In the genomic region with DNA sequence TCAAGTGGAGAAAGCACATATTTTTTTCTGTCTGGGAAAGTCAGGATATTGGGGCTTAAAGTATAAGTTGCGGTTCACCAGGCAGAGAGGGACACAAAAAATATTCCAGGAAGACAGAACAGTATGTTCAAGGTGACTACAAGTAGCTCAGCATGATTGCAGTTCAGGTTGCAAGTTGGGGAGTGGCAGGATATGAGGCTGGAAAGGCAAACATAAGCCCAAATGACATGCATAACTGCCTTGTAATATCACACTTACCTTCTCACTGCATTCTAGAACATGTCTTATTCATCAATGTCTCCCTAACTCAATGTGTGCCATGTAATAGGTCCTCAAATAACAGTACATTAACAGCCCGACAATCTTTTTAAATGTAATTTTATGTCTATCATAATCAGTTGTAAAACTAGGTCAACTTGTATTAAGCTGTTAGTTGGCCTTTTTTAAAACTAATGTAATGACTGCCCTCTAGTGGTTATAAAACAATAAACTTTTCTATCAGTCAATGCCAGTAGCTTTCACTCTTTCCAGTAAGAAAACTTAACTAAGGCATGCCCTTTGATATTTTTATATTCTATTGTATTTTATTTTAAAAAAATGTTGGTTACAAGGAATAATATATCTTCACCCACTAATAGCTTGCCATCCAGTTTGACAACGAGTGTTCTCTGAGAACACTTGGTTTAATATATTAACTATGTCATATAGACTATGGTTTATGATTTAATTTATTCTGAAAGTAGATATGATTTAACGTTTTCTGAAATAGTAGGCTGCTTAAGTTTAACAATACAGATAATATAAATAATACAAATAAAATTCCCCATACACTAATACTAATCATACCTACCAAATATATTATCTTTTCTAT, we compare ENCODE assay signal across 8 cellular contexts. TPM values are rescaled to one million over a fixed set of nuclear protein-coding genes. Genes with fewer than 3 reads are reported as not detected.
DNase-seq lines count a peak whose midpoint lies in the region; ATAC-seq, FAIRE-seq and TF ChIP-seq lines count a peak whose summit lies in the region.

No MANE protein-coding gene starts in this region.

- peak; percentile 49 to 63 (median 52) for TF ChIP-seq CTCF in gastroesophageal sphincter (IDR thresholded peaks at IDR 0.05)

- no peak for TF ChIP-seq POLR2A in gastroesophageal sphincter (IDR thresholded peaks at IDR 0.05)

- H3K27ac ChIP-seq in gastroesophageal sphincter = peak overlapping the region in 2 of 4 donors; percentile 25 to 60

- H3K27me3 ChIP-seq in gastroesophageal sphincter = no peaks in the 10 kb centered on the region

- no peaks in the 10 kb centered on the region for H3K36me3 ChIP-seq in gastroesophageal sphincter

- peak; percentile 72 for ATAC-seq in Right ventricle myocardium superior (ENCODE audit: poor library complexity)
- no peak for ATAC-seq in Right ventricle myocardium inferior
- peak; percentile 76 for ATAC-seq in HG02678 (IDR thresholded peaks at IDR 0.05; ENCODE audit: unreplicated experiment)
- peak; percentile 60 for ATAC-seq in gastroesophageal sphincter
- peak; percentile 70 for ATAC-seq in sciatic nerve

- TF ChIP-seq EP300 in gastroesophageal sphincter (IDR thresholded peaks at IDR 0.05) = no peak

- no peak overlapping the region for H3K4me3 ChIP-seq in gastroesophageal sphincter

- intact Hi-C loops in Right ventricle myocardium superior (cut with DNase I) (loop anchor here (5.0 to 10.0 kb wide), 2 partner anchors 146 to 1023 kb away; no protein-coding TSS in a partner anchor), Right ventricle myocardium inferior (cut with DNase I) (loop anchor here (1.0 to 10.0 kb wide), 2 partner anchors 148 to 553 kb away; no protein-coding TSS in a partner anchor), sciatic nerve (cut with DNase I) (loop anchor here (10.0 kb wide), 1 partner anchor 143 kb away; no protein-coding TSS in a partner anchor)

- peaks cover 0 to 25% (median 9%) of the 10 kb centered on the region in 3 donors for H3K4me1 ChIP-seq in gastroesophageal sphincter

- no peak for DNase-seq in Right ventricle myocardium superior
- DNase-seq in Right ventricle myocardium inferior (ENCODE audit: missing footprints) = no peak
- DNase-seq in NCI-H1417 treated with DMSO at 0.1 percent for 48 hours (lab: John Stamatoyannopoulos, UW) = peak; percentile 57
- DNase-seq in sciatic nerve (ENCODE audit: low spot score) = no peak
- no peak for DNase-seq in islet precursor cell

- no peaks in the 10 kb centered on the region for H3K9me3 ChIP-seq in gastroesophageal sphincter

- FAIRE-seq in TTC549 (lab: Jason Lieb, UNC) = peak; percentile 96

- WGBS in gastroesophageal sphincter (ENCODE audit: low coverage in 1 of 2), 2 donors = 19 to 30% methylated on average over 4 of the region's 4 CpGs

RNA-seq across cellular contexts. Expression of a gene that starts 39.4 kb away (rescaled TPM):
- total RNA-seq in Right ventricle myocardium superior (0.38 TPM), Right ventricle myocardium inferior (0.89 TPM), gastroesophageal sphincter (10 to 100 TPM in 1 of 4 donors, 1 to 10 TPM in 3; 1.4 to 23.3 (median 1.5) TPM), sciatic nerve (4.8 TPM)
